Comparison of ENCODE assay signal across 19 cellular contexts in genomic region chr3:194118920-194119319, GRCh38. TPM values are rescaled to one million over a fixed set of nuclear protein-coding genes. Genes with fewer than 3 reads are reported as not detected.
DNase-seq lines count a peak whose midpoint lies in the region; ATAC-seq, FAIRE-seq and TF ChIP-seq lines count a peak whose summit lies in the region.
"Had no signal": no experiment of that assay in that cellular context is flagged by ENCODE, and none has a peak within 500 bp of the region (broad histone marks: within the 10 kb centered on the region; RNA-seq: fewer than 3 reads in every experiment).

No MANE protein-coding gene starts in this region.

- ATAC-seq in K562 (no peak), GM21526 (IDR thresholded peaks at IDR 0.05; ENCODE audit: low FRiP score, unreplicated experiment) (no peak)
- ATAC-seq: GM23338, HCT116 had no signal

- H3K36me3 ChIP-seq in K562 (ENCODE audit: control insufficient read depth, insufficient read depth, low read length) (no peaks in the 10 kb centered on the region), neural progenitor cell (no peaks in the 10 kb centered on the region)

- peaks cover 14% of the 10 kb centered on the region for H3K27me3 Mint-ChIP-seq in neural progenitor cell (ENCODE audit: insufficient read depth, low read depth)

- no peak for TF ChIP-seq CTCF in K562 (IDR thresholded peaks at IDR 0.05 in 2 of 3, conservative IDR thresholded peaks at IDR 0.05 in 1 of 3; ENCODE audit: insufficient read depth in 2 of 3, low read depth in 1 of 3, low read length in 3 of 3)
- TF ChIP-seq CTCF in neural progenitor cell (IDR thresholded peaks at IDR 0.05) = no peak

- no peaks in the 10 kb centered on the region for H3K9me3 Mint-ChIP-seq in neural progenitor cell
- H3K9me3 Mint-ChIP-seq: CD4-positive, alpha-beta T cell; GM23338 had no signal

- H3K27ac ChIP-seq in K562 (ENCODE audit: extremely low read depth, low read depth, low read length) = no peak overlapping the region
- no peak overlapping the region for H3K27ac ChIP-seq in neural progenitor cell
- H3K27ac ChIP-seq: C4-2B, KMS-11 had no signal

- no peak for TF ChIP-seq POLR2A in K562 (conservative IDR thresholded peaks at IDR 0.05)

- peaks cover 6% of the 10 kb centered on the region for H3F3A ChIP-seq in neural progenitor cell (ENCODE audit: low read depth)

- H3K79me2 ChIP-seq in K562 (ENCODE audit: control insufficient read depth, insufficient read depth, low read length) (no peaks in the 10 kb centered on the region), neural progenitor cell (ENCODE audit: low read depth) (no peaks in the 10 kb centered on the region)

- BruUV-seq in K562 (replicated peaks; lab: Mats Ljungman, UMichigan) = no TSS peak

- no peaks in the 10 kb centered on the region for H3K36me3 Mint-ChIP-seq in neural progenitor cell

- no peak for FAIRE-seq in K562 (lab: Jason Lieb, UNC)
- no peak for FAIRE-seq in urothelium cell line (lab: Jason Lieb, UNC)
- FAIRE-seq: A204.1, G401.6, GM12891, GM19239 had no signal

- H2AFZ ChIP-seq in K562 (ENCODE audit: low read depth, low read length) (no peak overlapping the region), neural progenitor cell (replicated peaks) (no peak overlapping the region)
- H2AFZ ChIP-seq: GM23338 had no signal

- peak overlapping the region; percentile 9 for H3K4me3 Mint-ChIP-seq in neural progenitor cell
- H3K4me3 Mint-ChIP-seq: CD4-positive, alpha-beta T cell; GM23338 had no signal

- TF ChIP-seq EP300 in K562 (IDR thresholded peaks at IDR 0.05; ENCODE audit: low read length) = no peak

- in situ Hi-C loops in K562 (cut with MboI) = no loop called here

- H3K4me1 ChIP-seq in K562 (replicated peaks in 1 of 2; ENCODE audit: control insufficient read depth in 2 of 2, insufficient read depth in 2 of 2, low read length in 2 of 2) (no peaks in the 10 kb centered on the region), neural progenitor cell (peaks cover 11% of the 10 kb centered on the region)

- no peak for TF ChIP-seq RAD21 in K562 (CRISPR knock-in tag; conservative IDR thresholded peaks at IDR 0.05 in 1 of 2, IDR thresholded peaks at IDR 0.05 in 1 of 2)

- H3K27ac Mint-ChIP-seq in neural progenitor cell = no peak overlapping the region
- H3K27ac Mint-ChIP-seq: CD4-positive, alpha-beta T cell; GM23338 had no signal

- H3K9me3 ChIP-seq in K562 (replicated peaks; ENCODE audit: control insufficient read depth, insufficient read depth, low read depth, low read length) (no peaks in the 10 kb centered on the region), neural progenitor cell (ENCODE audit: low read depth) (no peaks in the 10 kb centered on the region)

- H3K4me2 ChIP-seq in K562 (ENCODE audit: insufficient read depth, low read length) (no peak overlapping the region), neural progenitor cell (no peak overlapping the region)
- H3K4me2 ChIP-seq: GM23338, KMS-11 had no signal

- CTCF ChIA-PET in K562 (lab: Yijun Ruan, JAX; ENCODE audit: low intra/inter-chr PET ratio) = no interaction called here

- intact Hi-C loops in K562 (cut with micrococcal nuclease) = no loop called here

- WGBS in K562 (ENCODE audit: insufficient coverage, low coverage, missing lambda C conversion rate) = 40% methylated on average over 7 of the region's 7 CpGs

- POLR2A ChIA-PET in K562 (lab: Yijun Ruan, JAX) = interaction anchor here (0.9 to 1.0 kb wide), 2 partner anchors 9 to 15 kb away, joined by 3 to 4 read pairs; no protein-coding TSS in a partner anchor

- no peaks in the 10 kb centered on the region for H3K9me1 ChIP-seq in K562 (ENCODE audit: control insufficient read depth, insufficient read depth, low read length)

- H3K27me3 ChIP-seq in K562 (ENCODE audit: control insufficient read depth in 2 of 2, insufficient read depth in 2 of 2, low read length in 2 of 2) (peaks cover 5 to 19% of the 10 kb centered on the region in 2 experiments; a peak in 3 of 5 replicates), neural progenitor cell (no peaks in the 10 kb centered on the region)

- peak; percentile 18 for DNase-seq in Daoy (ENCODE audit: low read depth)
- no peak for DNase-seq in K562 (ENCODE audit: extremely low read depth in 1 of 4, low spot score in 3 of 4)
- no peak for DNase-seq in neural progenitor cell (ENCODE audit: low spot score)
- DNase-seq in urothelium cell line (ENCODE audit: low spot score) = no peak
- DNase-seq in hepatic stellate cell (ENCODE audit: low spot score) = no peak
- DNase-seq: ACHN; CD4-positive, alpha-beta T cell; DMS153; DND-41; H7 had no signal

- H3K4me3 ChIP-seq in K562 = no peak overlapping the region
- no peak overlapping the region for H3K4me3 ChIP-seq in neural progenitor cell
- H3K4me3 ChIP-seq: GM23338 had no signal

- H3K9ac ChIP-seq in K562 (ENCODE audit: insufficient read depth in 1 of 2, low read depth in 2 of 2, low read length in 2 of 2) (no peak overlapping the region), neural progenitor cell (no peak overlapping the region)
- H3K9ac ChIP-seq: KMS-11 had no signal

- peaks cover 12% of the 10 kb centered on the region for H3K4me1 Mint-ChIP-seq in neural progenitor cell

- H4K20me1 ChIP-seq in K562 (replicated peaks; ENCODE audit: control insufficient read depth, insufficient read depth, low read length) = no peaks in the 10 kb centered on the region
- no peaks in the 10 kb centered on the region for H4K20me1 ChIP-seq in neural progenitor cell (ENCODE audit: low read depth)

TF ChIP-seq in K562, 482 proteins besides CTCF, POLR2A, EP300 and RAD21 (continues in another document):
- TF ChIP-seq E2F6 (IDR thresholded peaks at IDR 0.05; ENCODE audit: borderline replicate concordance in 1 of 2, extremely low read depth in 1 of 2, insufficient read depth in 1 of 2, insufficient read length in 1 of 2, low read depth in 1 of 2, low read length in 1 of 2, poor library complexity in 1 of 2, severe bottlenecking in 1 of 2) = peak; percentile 66 to 85
- TF ChIP-seq L3MBTL2 (IDR thresholded peaks at IDR 0.05) = peak; percentile 72
- peak; percentile 20 for TF ChIP-seq NFYB (IDR thresholded peaks at IDR 0.05; ENCODE audit: extremely low read depth, insufficient read length)

RNA-seq across cellular contexts. Expression of gene HES1, which starts 17.0 kb away (rescaled TPM):
- 88.3 and 97.8 TPM in 2 replicates for total RNA-seq in Daoy (2014; rRNA removed; shearing (Covaris generic))
- 7.6 and 9.1 TPM in 2 replicates for total RNA-seq in K562 (2011; cell fraction: chromatin; rRNA removed; ENCODE audit: low replicate concordance)
- total RNA-seq in K562 (2011; cell fraction: nucleolus; rRNA removed) = 13.3 and 13.7 TPM in 2 replicates
- 10.1 and 12.0 TPM in 2 replicates for total RNA-seq in K562 (2011; cell fraction: nucleoplasm; rRNA removed)
- total RNA-seq in K562 (2014; rRNA removed) = 37.0 and 46.8 TPM in 2 replicates
- total RNA-seq in K562 (2014; rRNA removed; fragmentation: Illumina TruSeq; extraction: Trizol) = 17.7 and 17.8 TPM in 2 replicates
- total RNA-seq in K562 (2015; rRNA removed; fragmentation: Illumina TruSeq; extraction: Trizol) = 24.0 and 24.9 TPM in 2 replicates
- 30.5 and 39.1 TPM in 2 replicates for total RNA-seq in K562 (2021)
- 4.8 and 9.0 TPM in 2 replicates for polyA plus RNA-seq in K562 (2011; rRNA removed)
- 4.5 and 21.4 TPM in 2 replicates for polyA plus RNA-seq in K562 (2011; cell fraction: cytosol; rRNA removed)
- polyA plus RNA-seq in K562 (2011; cell fraction: nucleus; rRNA removed) = 7.4 and 25.5 TPM in 2 replicates
- 45.6 and 82.2 TPM in 2 replicates for polyA plus RNA-seq in K562 (2012)
- 16.7 and 19.3 TPM in 2 replicates for polyA plus RNA-seq in K562 (2014; fragmentation: Illumina TruSeq; extraction: Trizol)
- polyA plus RNA-seq in K562 (2014; fragmentation: Nextera tagmentation; extraction: Ambion mirVana) = 1 to 10 TPM; 3.4 to 6.3 TPM
- 23.1 and 32.2 TPM in 2 replicates for polyA plus RNA-seq in K562 (2014; rRNA removed)
- polyA minus RNA-seq in K562 (2011; rRNA and poly(A)+ RNA removed) = 2.8 and 7.0 TPM in 2 replicates
- 7.7 and 23.0 TPM in 2 replicates for polyA minus RNA-seq in K562 (2011; cell fraction: cytosol; rRNA and poly(A)+ RNA removed)
- polyA minus RNA-seq in K562 (2011; cell fraction: nucleus; rRNA and poly(A)+ RNA removed) = 12.7 and 22.8 TPM in 2 replicates
- 66.5 and 71.3 TPM in 2 replicates for total RNA-seq in neural progenitor cell (ENCODE audit: low replicate concordance)
